In the genomic region with DNA sequence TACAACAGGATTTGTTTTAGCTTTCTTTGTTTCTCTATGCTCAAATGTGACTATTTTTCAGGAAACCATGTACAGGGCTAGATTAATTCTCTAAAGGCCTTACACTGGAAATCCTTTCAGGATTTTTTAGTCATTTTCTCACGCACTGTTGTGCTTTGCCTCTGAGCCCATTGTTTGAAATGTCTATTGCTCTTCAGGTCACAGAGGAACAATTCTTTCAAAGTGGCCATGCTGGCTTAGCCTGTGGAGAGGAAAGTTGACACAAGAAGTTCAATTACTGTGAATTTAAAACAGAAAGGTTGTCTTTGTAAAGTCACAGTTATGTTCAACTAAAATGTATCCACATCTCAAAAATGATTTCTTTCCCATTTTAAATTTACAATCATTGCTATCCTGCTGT, we compare ENCODE assay signal across 23 cellular contexts.
A peak's percentile ranks its signal among the peaks of the same experiment; 100 is the strongest.
DNase-seq lines count a peak whose midpoint lies in the region; ATAC-seq and TF ChIP-seq lines count a peak whose summit lies in the region.
"Had no signal": no experiment of that assay in that cellular context is flagged by ENCODE, and none has a peak within 500 bp of the region (broad histone marks: within the 10 kb centered on the region; RNA-seq: fewer than 3 reads in every experiment).

No MANE protein-coding gene starts in this region.

- DNase-seq in NCI-H1417 (lab: John Stamatoyannopoulos, UW) (peak in 2 of 3 experiments; percentile 1 to 49), NCI-H1417 treated with DMSO at 0.1 percent for 48 hours (lab: John Stamatoyannopoulos, UW) (no peak), HAP-1 (ENCODE audit: low spot score in 2 of 2) (peak; percentile 11 to 24), NCI-H69 (lab: John Stamatoyannopoulos, UW) (peak; percentile 36), EL (no peak), LoVo (ENCODE audit: low spot score) (no peak)
- DNase-seq: Calu3; CD8-positive, alpha-beta memory T cell; DND-41; GM23248; HCEC 1CT; NCI-H1092; NCI-H1436 treated with DMSO at 0.1 percent for 48 hours; NCI-H1930; NCI-H82; NK-92 treated with Interleukin-12 subunit alpha and Interleukin-12 subunit beta, amount 100 ng/mL, for 24 hours; PC-3; SK-N-SH; SW 1271 had no signal

- H3K27ac ChIP-seq in neural cell (ENCODE audit: low read length), result no peak overlapping the region
- H3K27ac ChIP-seq: 22Rv1, C4-2B, GM23248 had no signal

- TF ChIP-seq RAD21 in neural cell (conservative IDR thresholded peaks at IDR 0.05), result no peak

- H3K4me1 ChIP-seq in HAP-1, result peaks cover 5% of the 10 kb centered on the region

- no peaks in the 10 kb centered on the region for H3K36me3 ChIP-seq in HAP-1 (replicated peaks)
- H3K36me3 ChIP-seq in neural cell (ENCODE audit: insufficient read depth, low read length), result no peaks in the 10 kb centered on the region

- no peaks in the 10 kb centered on the region for H3K9me2 ChIP-seq in neural cell (ENCODE audit: insufficient read depth, low read length)
- H3K9me2 ChIP-seq: SK-N-SH had no signal

- H3K4me3 ChIP-seq in HAP-1, result no peak overlapping the region
- H3K4me3 ChIP-seq in neural cell (ENCODE audit: low read length), result no peak overlapping the region
- H3K4me3 ChIP-seq: GM23248 had no signal

- TF ChIP-seq CTCF in neural cell (IDR thresholded peaks at IDR 0.05; ENCODE audit: poor library complexity, severe bottlenecking), result no peak

- no peaks in the 10 kb centered on the region for H3K79me2 ChIP-seq in neural cell (replicated peaks; ENCODE audit: insufficient read depth, low read length)

- H3K9me3 ChIP-seq in HAP-1, result no peaks in the 10 kb centered on the region
- H3K9me3 ChIP-seq in neural cell (ENCODE audit: low read length), result no peaks in the 10 kb centered on the region
- H3K9me3 ChIP-seq: SK-N-SH had no signal

- ATAC-seq in GM19351 (IDR thresholded peaks at IDR 0.05; ENCODE audit: unreplicated experiment), result no peak
- ATAC-seq: PC-3 had no signal

- H4K20me1 ChIP-seq in neural cell (ENCODE audit: insufficient read depth), result no peaks in the 10 kb centered on the region

- H3K27me3 ChIP-seq in HAP-1 (ENCODE audit: low read depth) (no peaks in the 10 kb centered on the region), neural cell (ENCODE audit: insufficient read depth, low read depth, low read length) (no peaks in the 10 kb centered on the region)

- H3K4me2 ChIP-seq in neural cell (ENCODE audit: low read length), result no peak overlapping the region
- H3K4me2 ChIP-seq: SK-N-SH had no signal

- in situ Hi-C loops in HAP-1 (cut with MboI; ENCODE audit: low sequenced_read_pairs), result no loop called here

- no peak overlapping the region for H3K9ac ChIP-seq in neural cell (ENCODE audit: low read length)
- H3K9ac ChIP-seq: GM23248, SK-N-SH had no signal

- no peak overlapping the region for H2AFZ ChIP-seq in neural cell (ENCODE audit: low read depth, low read length)
- H2AFZ ChIP-seq: GM23248 had no signal

- H3F3A ChIP-seq in neural cell (ENCODE audit: insufficient read depth, low read length, poor library complexity, severe bottlenecking), result no peaks in the 10 kb centered on the region

- TF ChIP-seq EP300 in neural cell (conservative IDR thresholded peaks at IDR 0.05; ENCODE audit: poor library complexity, severe bottlenecking), result no peak

TF ChIP-seq in neural cell, 6 proteins besides CTCF, POLR2A, EP300 and RAD21:
- TF ChIP-seq MXI1 (conservative IDR thresholded peaks at IDR 0.05; ENCODE audit: poor library complexity, severe bottlenecking), result no peak
- no peak for TF ChIP-seq TAF1 (IDR thresholded peaks at IDR 0.05; ENCODE audit: low read depth)
- TF ChIP-seq SMC3 (conservative IDR thresholded peaks at IDR 0.05; ENCODE audit: poor library complexity), result no peak
- TF ChIP-seq POLR2AphosphoS5 (IDR thresholded peaks at IDR 0.05), result peak; percentile 32
- TF ChIP-seq, protein P1, sequence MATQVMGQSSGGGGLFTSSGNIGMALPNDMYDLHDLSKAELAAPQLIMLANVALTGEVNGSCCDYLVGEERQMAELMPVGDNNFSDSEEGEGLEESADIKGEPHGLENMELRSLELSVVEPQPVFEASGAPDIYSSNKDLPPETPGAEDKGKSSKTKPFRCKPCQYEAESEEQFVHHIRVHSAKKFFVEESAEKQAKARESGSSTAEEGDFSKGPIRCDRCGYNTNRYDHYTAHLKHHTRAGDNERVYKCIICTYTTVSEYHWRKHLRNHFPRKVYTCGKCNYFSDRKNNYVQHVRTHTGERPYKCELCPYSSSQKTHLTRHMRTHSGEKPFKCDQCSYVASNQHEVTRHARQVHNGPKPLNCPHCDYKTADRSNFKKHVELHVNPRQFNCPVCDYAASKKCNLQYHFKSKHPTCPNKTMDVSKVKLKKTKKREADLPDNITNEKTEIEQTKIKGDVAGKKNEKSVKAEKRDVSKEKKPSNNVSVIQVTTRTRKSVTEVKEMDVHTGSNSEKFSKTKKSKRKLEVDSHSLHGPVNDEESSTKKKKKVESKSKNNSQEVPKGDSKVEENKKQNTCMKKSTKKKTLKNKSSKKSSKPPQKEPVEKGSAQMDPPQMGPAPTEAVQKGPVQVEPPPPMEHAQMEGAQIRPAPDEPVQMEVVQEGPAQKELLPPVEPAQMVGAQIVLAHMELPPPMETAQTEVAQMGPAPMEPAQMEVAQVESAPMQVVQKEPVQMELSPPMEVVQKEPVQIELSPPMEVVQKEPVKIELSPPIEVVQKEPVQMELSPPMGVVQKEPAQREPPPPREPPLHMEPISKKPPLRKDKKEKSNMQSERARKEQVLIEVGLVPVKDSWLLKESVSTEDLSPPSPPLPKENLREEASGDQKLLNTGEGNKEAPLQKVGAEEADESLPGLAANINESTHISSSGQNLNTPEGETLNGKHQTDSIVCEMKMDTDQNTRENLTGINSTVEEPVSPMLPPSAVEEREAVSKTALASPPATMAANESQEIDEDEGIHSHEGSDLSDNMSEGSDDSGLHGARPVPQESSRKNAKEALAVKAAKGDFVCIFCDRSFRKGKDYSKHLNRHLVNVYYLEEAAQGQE (IDR thresholded peaks at IDR 0.05; ENCODE audit: borderline replicate concordance), result no peak
- no peak for TF ChIP-seq EZH2 (IDR thresholded peaks at IDR 0.05; ENCODE audit: borderline replicate concordance, insufficient read depth, low read length, poor library complexity, severe bottlenecking)

Comparison
In these comparisons a context has a peak if more than half of its experiments do, and no peak if none do; other contexts are left out.
1. DNase-seq: peak in NCI-H1417 (2 of 3), HAP-1 (2 of 2) and NCI-H69 (single experiment); none in NCI-H1417 treated with DMSO at 0.1 percent for 48 hours (single experiment), EL (single experiment) and LoVo (single experiment).